1 cellular context compared by ENCODE assay signal in genomic region chr5:76403963-76404693, GRCh38.
TF ChIP-seq lines count a peak whose summit lies in the region.

No MANE protein-coding gene starts in this region.

TF ChIP-seq in K562, 482 proteins besides CTCF, POLR2A, EP300 and RAD21 (continued from another document):
- TF ChIP-seq ID3 (CRISPR knock-in tag; IDR thresholded peaks at IDR 0.05) (no peak), ID3 (tag; IDR thresholded peaks at IDR 0.05) (0 out of 2 replicates have a peak, but pooled peaks have one; percentile 21), MXD1 (CRISPR knock-in tag; IDR thresholded peaks at IDR 0.05; ENCODE audit: borderline replicate concordance, poor library complexity, severe bottlenecking) (no peak), SIX5 (IDR thresholded peaks at IDR 0.05; ENCODE audit: borderline replicate concordance in 1 of 2, insufficient read depth in 1 of 2, low read depth in 1 of 2, low read length in 2 of 2) (no peak), MGA (IDR thresholded peaks at IDR 0.05) (peak; percentile 92), HIVEP1 (CRISPR knock-in tag; IDR thresholded peaks at IDR 0.05) (no peak), HEY1 (CRISPR knock-in tag; IDR thresholded peaks at IDR 0.05; ENCODE audit: borderline replicate concordance) (no peak), TBL1XR1 (IDR thresholded peaks at IDR 0.05; ENCODE audit: low read length in 2 of 2) (no peak), MAX (CRISPR knock-in tag; IDR thresholded peaks at IDR 0.05) (peak; percentile 84), EP400 (IDR thresholded peaks at IDR 0.05) (peak; percentile 60), USF1 (CRISPR knock-in tag; IDR thresholded peaks at IDR 0.05) (peak; percentile 60; the same call in 1 of the 2 replicates), MNT (conservative IDR thresholded peaks at IDR 0.05) (peak; percentile 73 to 78), E2F3 (CRISPR knock-in tag; IDR thresholded peaks at IDR 0.05) (no peak), HDAC1 (IDR thresholded peaks at IDR 0.05) (peak in 1 of 2 experiments; percentile 30; a peak in 1 of 4 replicates)
TF ChIP-seq in K562: peak in this region for 27.
